ENCODE assay signal across 38 cellular contexts in genomic region chr13:59371229-59371628, GRCh38.
"Had no signal": no experiment of that assay in that cellular context is flagged by ENCODE, and none has a peak within 500 bp of the region (broad histone marks: within the 10 kb centered on the region; RNA-seq: fewer than 3 reads in every experiment).

No MANE protein-coding gene starts in this region.

- H3K9me3 Mint-ChIP-seq: activated naive CD4-positive, alpha-beta T cell treated with anti-CD3 and anti-CD28 coated beads for 36 hours; activated naive CD4-positive, alpha-beta T cell treated with anti-CD3 and anti-CD28 coated beads, Interleukin-2, amount 10 ng/mL, durations not matched to agents 7 days and 5 days; activated naive CD4-positive, alpha-beta T cell treated with anti-CD3 and anti-CD28 coated beads, Interleukin-2, amount 50 U/mL, for 24 hours; activated naive CD4-positive, alpha-beta T cell treated with anti-CD3 and anti-CD28 coated beads, Interleukin-2, amount 50 U/mL, for 72 hours; activated naive CD8-positive, alpha-beta T cell treated with anti-CD3 and anti-CD28 coated beads for 36 hours; activated naive CD8-positive, alpha-beta T cell treated with anti-CD3 and anti-CD28 coated beads, Interleukin-2, amount 10 ng/mL, durations not matched to agents 7 days and 5 days; activated naive CD8-positive, alpha-beta T cell treated with anti-CD3 and anti-CD28 coated beads, Interleukin-2, amount 50 U/mL, for 24 hours; activated T-cell treated with anti-CD3 and anti-CD28 coated beads, Interleukin-2, amount 50 U/mL, for 24 hours; activated T-cell treated with anti-CD3 and anti-CD28 coated beads, Interleukin-2, amount 50 U/mL, for 4 hours; activated T-cell treated with anti-CD3 and anti-CD28 coated beads, Interleukin-2, amount 50 U/mL, for 72 hours; activated T-helper 1 cell treated with anti-CD3 and anti-CD28 coated beads, Interleukin-12 subunit alpha, Interleukin-12 subunit beta, Interleukin-2, Interleukin-4 antibody, amounts not matched to agents 30 ng/mL and 10 ng/mL and 1 ng/mL, durations not matched to agents 14 hours and 24 hours and 36 hours; activated T-helper 17 cell treated with anti-CD3 and anti-CD28 coated beads, Interleukin-2, amount 50 U/mL, for 72 hours; activated T-helper 2 cell treated with anti-CD3 and anti-CD28 coated beads, Interferon-gamma antibody, Interleukin-2, Interleukin-4, amounts not matched to agents 10 μg/mL and 5 μg/mL and 100 μg/mL, durations not matched to agents 14 hours and 24 hours and 36 hours; brain; central memory CD8-positive, alpha-beta T cell had no signal

- H3K4me3 Mint-ChIP-seq: activated naive CD4-positive, alpha-beta T cell treated with anti-CD3 and anti-CD28 coated beads for 36 hours; activated naive CD4-positive, alpha-beta T cell treated with anti-CD3 and anti-CD28 coated beads, Interleukin-2, amount 10 ng/mL, durations not matched to agents 7 days and 5 days; activated naive CD4-positive, alpha-beta T cell treated with anti-CD3 and anti-CD28 coated beads, Interleukin-2, amount 50 U/mL, for 24 hours; activated naive CD8-positive, alpha-beta T cell; activated naive CD8-positive, alpha-beta T cell treated with anti-CD3 and anti-CD28 coated beads for 36 hours; activated naive CD8-positive, alpha-beta T cell treated with anti-CD3 and anti-CD28 coated beads, Interleukin-2, amount 10 ng/mL, durations not matched to agents 7 days and 5 days; activated naive CD8-positive, alpha-beta T cell treated with anti-CD3 and anti-CD28 coated beads, Interleukin-2, amount 50 U/mL, for 24 hours; activated T-cell treated with anti-CD3 and anti-CD28 coated beads, Interleukin-2, amount 50 U/mL, for 24 hours; activated T-cell treated with anti-CD3 and anti-CD28 coated beads, Interleukin-2, amount 50 U/mL, for 4 hours; activated T-cell treated with anti-CD3 and anti-CD28 coated beads, Interleukin-2, amount 50 U/mL, for 72 hours; activated T-helper 1 cell treated with anti-CD3 and anti-CD28 coated beads, Interleukin-12 subunit alpha, Interleukin-12 subunit beta, Interleukin-2, Interleukin-4 antibody, amounts not matched to agents 30 ng/mL and 10 ng/mL and 1 ng/mL, durations not matched to agents 14 hours and 24 hours and 36 hours; activated T-helper 17 cell treated with anti-CD3 and anti-CD28 coated beads, Interleukin-2, amount 50 U/mL, for 72 hours; brain; central memory CD8-positive, alpha-beta T cell had no signal

- H3K36me3 ChIP-seq: adrenal gland, ascending aorta, brain microvascular endothelial cell, breast epithelium, cardiac muscle cell had no signal

- H3K4me3 ChIP-seq: adrenal gland, ascending aorta, body of pancreas, breast epithelium, cardiac muscle cell had no signal

- H3K27me3 ChIP-seq: adrenal gland, ascending aorta, body of pancreas, brain microvascular endothelial cell, breast epithelium, cardiac muscle cell had no signal

- DNase-seq: activated effector memory CD4-positive, alpha-beta T cell treated with anti-CD3 and anti-CD28 coated beads, Interleukin-2, amount 50 U/mL, for 16 hours; activated effector memory CD4-positive, alpha-beta T cell treated with Interleukin-2 at 50 U/mL for 16 hours; activated gamma-delta T cell; activated gamma-delta T cell treated with Interleukin-2 at 50 U/mL for 16 hours; activated naive CD4-positive, alpha-beta T cell; activated naive CD4-positive, alpha-beta T cell treated with anti-CD3 and anti-CD28 coated beads for 36 hours; activated naive CD4-positive, alpha-beta T cell treated with anti-CD3 and anti-CD28 coated beads, Interleukin-2, amount 10 ng/mL, durations not matched to agents 7 days and 5 days; activated naive CD4-positive, alpha-beta T cell treated with anti-CD3 and anti-CD28 coated beads, Interleukin-2, amount 50 U/mL, for 16 hours; activated naive CD4-positive, alpha-beta T cell treated with Interleukin-2 at 50 U/mL for 16 hours; activated naive CD8-positive, alpha-beta T cell treated with anti-CD3 and anti-CD28 coated beads for 36 hours; activated naive CD8-positive, alpha-beta T cell treated with anti-CD3 and anti-CD28 coated beads, Interleukin-2, amount 10 ng/mL, durations not matched to agents 7 days and 5 days; activated naive CD8-positive, alpha-beta T cell treated with anti-CD3 and anti-CD28 coated beads, Interleukin-2, amount 50 U/mL, for 24 hours; activated T-cell treated with anti-CD3 and anti-CD28 coated beads, Interleukin-2, amount 50 U/mL, for 1 hour; activated T-cell treated with anti-CD3 and anti-CD28 coated beads, Interleukin-2, amount 50 U/mL, for 24 hours; activated T-cell treated with anti-CD3 and anti-CD28 coated beads, Interleukin-2, amount 50 U/mL, for 4 hours; activated T-cell treated with anti-CD3 and anti-CD28 coated beads, Interleukin-2, amount 50 U/mL, for 48 hours; activated T-cell treated with anti-CD3 and anti-CD28 coated beads, Interleukin-2, amount 50 U/mL, for 72 hours; adrenal gland; amniotic stem cell; amygdala; anterior cingulate cortex; aorta; body of pancreas; brain microvascular endothelial cell; caudate nucleus; central memory CD4-positive, alpha-beta T cell; cerebellar nuclear complex had no signal

- H3K4me1 ChIP-seq: ascending aorta, breast epithelium had no signal

- H3K27ac ChIP-seq: adrenal gland, ascending aorta, body of pancreas, brain microvascular endothelial cell, breast epithelium, cardiac muscle cell had no signal

- H3K27ac Mint-ChIP-seq: activated naive CD4-positive, alpha-beta T cell treated with anti-CD3 and anti-CD28 coated beads for 36 hours; activated naive CD4-positive, alpha-beta T cell treated with anti-CD3 and anti-CD28 coated beads, Interleukin-2, amount 10 ng/mL, durations not matched to agents 7 days and 5 days; activated naive CD4-positive, alpha-beta T cell treated with anti-CD3 and anti-CD28 coated beads, Interleukin-2, amount 50 U/mL, for 24 hours; activated naive CD4-positive, alpha-beta T cell treated with anti-CD3 and anti-CD28 coated beads, Interleukin-2, amount 50 U/mL, for 72 hours; activated naive CD8-positive, alpha-beta T cell; activated naive CD8-positive, alpha-beta T cell treated with anti-CD3 and anti-CD28 coated beads for 36 hours; activated naive CD8-positive, alpha-beta T cell treated with anti-CD3 and anti-CD28 coated beads, Interleukin-2, amount 10 ng/mL, durations not matched to agents 7 days and 5 days; activated naive CD8-positive, alpha-beta T cell treated with anti-CD3 and anti-CD28 coated beads, Interleukin-2, amount 50 U/mL, for 24 hours; activated T-cell treated with anti-CD3 and anti-CD28 coated beads, Interleukin-2, amount 50 U/mL, for 24 hours; activated T-cell treated with anti-CD3 and anti-CD28 coated beads, Interleukin-2, amount 50 U/mL, for 72 hours; activated T-helper 1 cell treated with anti-CD3 and anti-CD28 coated beads, Interleukin-12 subunit alpha, Interleukin-12 subunit beta, Interleukin-2, Interleukin-4 antibody, amounts not matched to agents 30 ng/mL and 10 ng/mL and 1 ng/mL, durations not matched to agents 14 hours and 24 hours and 36 hours; activated T-helper 17 cell treated with anti-CD3 and anti-CD28 coated beads, Interleukin-2, amount 50 U/mL, for 72 hours; activated T-helper 2 cell treated with anti-CD3 and anti-CD28 coated beads, Interferon-gamma antibody, Interleukin-2, Interleukin-4, amounts not matched to agents 10 μg/mL and 5 μg/mL and 100 μg/mL, durations not matched to agents 14 hours and 24 hours and 36 hours; brain had no signal

- ATAC-seq: activated naive CD4-positive, alpha-beta T cell treated with anti-CD3 and anti-CD28 coated beads, Interleukin-2, amount 50 U/mL, for 72 hours; activated naive CD8-positive, alpha-beta T cell treated with anti-CD3 and anti-CD28 coated beads, Interleukin-2, amount 50 U/mL, for 24 hours; activated T-cell treated with anti-CD3 and anti-CD28 coated beads, Interleukin-2, amount 50 U/mL, for 4 hours; activated T-cell treated with anti-CD3 and anti-CD28 coated beads, Interleukin-2, amount 50 U/mL, for 72 hours; activated T-helper 17 cell treated with anti-CD3 and anti-CD28 coated beads, Interleukin-2, amount 50 U/mL, for 72 hours; body of pancreas had no signal

- H3K4me1 Mint-ChIP-seq: activated naive CD4-positive, alpha-beta T cell treated with anti-CD3 and anti-CD28 coated beads, Interleukin-2, amount 10 ng/mL, durations not matched to agents 7 days and 5 days; activated naive CD4-positive, alpha-beta T cell treated with anti-CD3 and anti-CD28 coated beads, Interleukin-2, amount 50 U/mL, for 24 hours; activated naive CD8-positive, alpha-beta T cell treated with anti-CD3 and anti-CD28 coated beads for 36 hours; activated naive CD8-positive, alpha-beta T cell treated with anti-CD3 and anti-CD28 coated beads, Interleukin-2, amount 10 ng/mL, durations not matched to agents 7 days and 5 days; activated naive CD8-positive, alpha-beta T cell treated with anti-CD3 and anti-CD28 coated beads, Interleukin-2, amount 50 U/mL, for 24 hours; activated T-helper 17 cell treated with anti-CD3 and anti-CD28 coated beads, Interleukin-2, amount 50 U/mL, for 72 hours; central memory CD8-positive, alpha-beta T cell had no signal

- H3K9me3 ChIP-seq: adrenal gland, ascending aorta, body of pancreas, breast epithelium had no signal

- H3K36me3 Mint-ChIP-seq: activated naive CD4-positive, alpha-beta T cell treated with anti-CD3 and anti-CD28 coated beads, Interleukin-2, amount 10 ng/mL, durations not matched to agents 7 days and 5 days; activated naive CD4-positive, alpha-beta T cell treated with anti-CD3 and anti-CD28 coated beads, Interleukin-2, amount 50 U/mL, for 24 hours; activated naive CD4-positive, alpha-beta T cell treated with anti-CD3 and anti-CD28 coated beads, Interleukin-2, amount 50 U/mL, for 72 hours; activated naive CD8-positive, alpha-beta T cell; activated naive CD8-positive, alpha-beta T cell treated with anti-CD3 and anti-CD28 coated beads for 36 hours; activated naive CD8-positive, alpha-beta T cell treated with anti-CD3 and anti-CD28 coated beads, Interleukin-2, amount 10 ng/mL, durations not matched to agents 7 days and 5 days; brain had no signal

- H3K27me3 Mint-ChIP-seq: brain had no signal
